8 cellular contexts compared by ENCODE assay signal in the genomic region with DNA sequence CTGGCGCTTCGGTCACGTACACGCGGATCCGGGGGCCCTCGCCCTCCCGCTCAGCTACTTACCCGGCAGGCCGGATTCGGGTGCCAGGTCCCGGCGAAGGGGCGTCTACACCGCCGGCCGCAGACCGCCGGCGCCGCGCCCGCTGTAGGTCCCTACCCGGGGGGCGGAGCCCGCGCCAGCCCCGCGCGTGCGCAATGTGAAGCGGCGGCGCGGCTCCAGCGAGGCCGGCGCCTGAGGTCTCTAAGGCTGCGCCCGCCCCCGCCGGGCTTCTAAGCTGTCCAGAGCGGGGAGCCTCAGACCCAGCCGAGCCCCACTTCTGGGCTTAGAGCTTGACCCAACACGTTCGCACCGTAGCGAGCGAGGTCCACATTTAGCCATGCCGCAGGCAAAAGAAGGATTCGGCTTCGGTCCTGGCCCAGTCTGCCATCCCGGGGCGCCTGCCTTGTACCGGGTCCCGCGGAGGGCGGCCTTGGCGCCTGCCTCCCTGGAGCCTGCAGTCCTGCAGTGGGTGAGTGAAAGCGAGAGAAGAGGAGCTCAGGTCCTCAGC. TPM values are rescaled to one million over a fixed set of nuclear protein-coding genes. Genes with fewer than 3 reads are reported as not detected.
DNase-seq lines count a peak whose midpoint lies in the region; ATAC-seq and TF ChIP-seq lines count a peak whose summit lies in the region.

A gene with protein sequence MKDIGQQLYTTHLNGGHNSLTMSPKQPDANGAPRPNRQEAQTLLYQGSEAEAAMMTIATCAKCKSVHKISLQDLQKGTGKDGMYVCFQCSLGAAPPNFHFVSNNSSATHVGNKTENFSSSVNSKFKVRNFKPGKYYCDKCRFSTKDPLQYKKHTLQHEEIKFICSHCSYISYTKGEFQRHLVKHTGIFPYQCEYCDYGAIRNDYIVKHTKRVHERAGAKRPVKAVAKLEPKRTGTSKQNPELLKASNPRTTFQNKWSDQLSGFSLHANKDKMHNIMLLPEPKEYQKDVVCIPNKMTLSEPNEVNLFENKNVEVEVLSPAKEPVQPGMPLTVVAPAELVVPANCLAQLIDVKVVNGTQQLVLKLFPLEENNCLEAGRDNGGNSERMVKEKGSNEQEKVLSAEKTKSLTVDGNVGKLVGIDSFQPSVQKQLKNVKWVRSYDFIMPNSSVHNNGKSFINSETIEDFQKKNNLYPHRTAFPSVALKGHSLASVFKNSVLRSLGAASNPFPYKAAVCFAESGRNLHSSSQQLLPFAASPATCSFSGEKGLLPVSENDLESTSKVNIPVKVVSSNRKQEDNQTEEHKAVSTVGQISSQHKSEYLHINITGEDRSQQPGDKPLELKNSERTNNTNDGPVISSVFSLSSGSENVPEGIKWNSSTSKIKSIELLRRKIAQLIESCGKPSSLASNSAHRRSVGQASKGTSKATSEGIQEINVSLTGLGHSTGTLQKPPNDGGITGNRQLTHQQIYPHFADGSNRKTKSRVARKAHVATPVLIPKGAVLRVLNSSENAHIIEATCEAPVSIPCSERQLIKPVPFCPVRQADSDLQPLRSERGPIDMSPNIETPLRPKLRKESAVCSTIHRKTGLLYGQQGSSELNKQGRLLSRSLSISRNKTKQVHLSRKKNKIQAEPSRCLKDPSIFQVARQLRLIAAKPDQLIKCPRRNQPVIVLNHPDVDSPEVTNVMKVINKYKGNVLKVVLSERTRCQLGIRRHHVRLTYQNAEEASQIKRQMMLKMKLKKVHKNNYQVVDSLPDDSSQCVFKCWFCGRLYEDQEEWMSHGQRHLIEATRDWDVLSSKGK (minus strand): TSS at position 172 of the 547 bp plus-strand sequence. CDS start 11,098 bp downstream, outside the sequence.

- peak within 1 kb of the TSS; percentile 76 for H3K9ac ChIP-seq in BLaER1

- H3K36me3 ChIP-seq in BLaER1: peaks cover 18% of the 10 kb centered on the region
- peaks cover 25% of the 10 kb centered on the region for H3K36me3 ChIP-seq in RWPE2 (ENCODE audit: low read depth)
- H3K36me3 ChIP-seq in osteoblast (ENCODE audit: insufficient read depth, low read length): peaks cover 18% of the 10 kb centered on the region

- TF ChIP-seq CTCF in RWPE2 (IDR thresholded peaks at IDR 0.05; ENCODE audit: poor library complexity, severe bottlenecking) (no peak), osteoblast (IDR thresholded peaks at IDR 0.05; ENCODE audit: extremely low read depth, low read depth, low read length) (no peak)

- no peak for DNase-seq in RWPE2 (ENCODE audit: low spot score)
- peak; percentile 79 for DNase-seq in activated naive CD4-positive, alpha-beta T cell treated with Interleukin-2 at 50 U/mL for 16 hours
- DNase-seq in germinal center (ENCODE audit: low spot score): peak; percentile 91
- DNase-seq in osteoblast (ENCODE audit: insufficient read length, low spot score, missing footprints): peak; percentile 99

- H3K4me2 ChIP-seq in BLaER1 (peak within 1 kb of the TSS; percentile 66), osteoblast (ENCODE audit: insufficient read depth, low read length) (peak within 1 kb of the TSS; percentile 86)

- H3K79me2 ChIP-seq in osteoblast (ENCODE audit: insufficient read depth, low read length): peaks cover 31% of the 10 kb centered on the region

- ATAC-seq in GM19043 (IDR thresholded peaks at IDR 0.05; ENCODE audit: low read depth, unreplicated experiment): peak; percentile 67
- peak; percentile 66 for ATAC-seq in HG03196 (IDR thresholded peaks at IDR 0.05; ENCODE audit: unreplicated experiment)
- ATAC-seq in RWPE2 (ENCODE audit: low read depth): peak; percentile 80

- H4K20me1 ChIP-seq in BLaER1 (peaks cover 10% of the 10 kb centered on the region; the same call in 1 of the 2 replicates), osteoblast (ENCODE audit: insufficient read depth, low read length) (no peaks in the 10 kb centered on the region)

- H3K4me3 ChIP-seq in BLaER1: peak within 1 kb of the TSS; percentile 73
- peak within 1 kb of the TSS; percentile 83 for H3K4me3 ChIP-seq in RWPE2 (ENCODE audit: severe bottlenecking)
- H3K4me3 ChIP-seq in osteoblast (ENCODE audit: insufficient read depth, low read length): peak within 1 kb of the TSS; percentile 80

- H3K27ac ChIP-seq in BLaER1 (peak within 1 kb of the TSS; percentile 85), RWPE2 (ENCODE audit: poor library complexity, severe bottlenecking) (peak within 1 kb of the TSS; percentile 44), osteoblast (ENCODE audit: low read depth, low read length) (peak within 1 kb of the TSS; percentile 43), temporal lobe (ENCODE audit: low read depth, low read length) (no peak within 1 kb of the TSS)

- peaks cover 18% of the 10 kb centered on the region for H3K27me3 ChIP-seq in BLaER1
- H3K27me3 ChIP-seq in RWPE2 (ENCODE audit: insufficient read depth, poor library complexity, severe bottlenecking): no peaks in the 10 kb centered on the region
- peaks cover 10% of the 10 kb centered on the region for H3K27me3 ChIP-seq in osteoblast (ENCODE audit: insufficient read depth, low read length)

- H3K4me1 ChIP-seq in BLaER1: peaks cover 41% of the 10 kb centered on the region
- peaks cover 5% of the 10 kb centered on the region for H3K4me1 ChIP-seq in RWPE2 (ENCODE audit: insufficient read depth, poor library complexity, severe bottlenecking)
- no peaks in the 10 kb centered on the region for H3K4me1 ChIP-seq in osteoblast (ENCODE audit: insufficient read depth, low read length)

- H3K9me3 ChIP-seq in BLaER1 (peaks cover 40% of the 10 kb centered on the region), RWPE2 (ENCODE audit: severe bottlenecking) (no peaks in the 10 kb centered on the region), osteoblast (ENCODE audit: low read depth, low read length) (peaks cover 5% of the 10 kb centered on the region)

- peak within 1 kb of the TSS; percentile 95 for H2AFZ ChIP-seq in osteoblast (ENCODE audit: low read length)

RNA-seq across cellular contexts. Expression of the gene that starts here (rescaled TPM):
- total RNA-seq in osteoblast: 24.8 and 25.3 TPM in 2 replicates
- 60.5 TPM for total RNA-seq in temporal lobe
